In the genomic region with DNA sequence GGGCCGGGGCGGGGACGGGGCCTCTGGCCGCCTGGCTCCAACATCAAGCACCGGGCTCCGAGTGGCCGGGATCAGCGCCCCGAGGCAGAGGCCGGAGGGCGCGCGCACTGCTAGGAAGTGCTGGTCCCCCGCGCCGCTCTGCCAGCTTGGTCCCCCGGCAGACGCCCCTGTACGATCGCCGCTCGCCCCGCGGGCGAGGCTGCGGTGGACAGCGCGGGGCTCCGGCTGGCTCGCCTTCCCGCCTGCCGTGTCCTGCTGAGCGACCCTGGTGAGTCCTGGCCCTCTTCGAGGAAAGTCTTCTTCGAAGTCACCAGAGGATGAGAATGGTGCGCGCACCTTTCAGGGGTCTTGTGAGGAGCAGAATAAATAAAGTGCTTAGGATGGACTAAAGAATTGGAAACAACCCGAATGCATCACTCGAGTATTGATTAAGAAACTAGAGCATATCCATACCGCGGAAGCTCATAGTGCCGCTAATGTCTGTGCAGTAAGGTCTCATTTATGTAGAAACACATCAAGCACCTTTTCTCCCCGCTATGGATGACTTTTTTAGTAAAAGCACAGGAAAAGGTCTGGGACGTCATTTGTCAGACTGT, we compare ENCODE assay signal across 8 cellular contexts. TPM values are rescaled to one million over a fixed set of nuclear protein-coding genes. Genes with fewer than 3 reads are reported as not detected.
A peak's percentile ranks its signal among the peaks of the same experiment; 100 is the strongest.
DNase-seq lines count a peak whose midpoint lies in the region; ATAC-seq and TF ChIP-seq lines count a peak whose summit lies in the region.

No MANE protein-coding gene starts in this region.

- peak in 1 of 4 donors; percentile 1 for TF ChIP-seq POLR2A in upper lobe of left lung (IDR thresholded peaks at IDR 0.05)

- no peak for DNase-seq in GM12864 (ENCODE audit: low read depth)
- DNase-seq in astrocyte of the spinal cord (ENCODE audit: low read depth, low spot score), result peak; percentile 19
- DNase-seq in lung (ENCODE audit: low spot score), result no peak
- DNase-seq in upper lobe of left lung, result peak in 1 of 2 donors; percentile 95
- no peak for DNase-seq in NCI-H1694 treated with DMSO at 0.1 percent for 48 hours (lab: John Stamatoyannopoulos, UW)

- peak; percentile 4 for ATAC-seq in HG03175 (IDR thresholded peaks at IDR 0.05; ENCODE audit: unreplicated experiment)
- ATAC-seq in lung (ENCODE audit: insufficient read depth, low FRiP score), result no peak
- no peak for ATAC-seq in upper lobe of left lung (ENCODE audit: low FRiP score in 2 of 2)
- ATAC-seq in GM19467 (IDR thresholded peaks at IDR 0.05; ENCODE audit: unreplicated experiment), result no peak
- ATAC-seq in GM21723 (IDR thresholded peaks at IDR 0.05; ENCODE audit: unreplicated experiment), result no peak

- H3K4me1 ChIP-seq in lung (ENCODE audit: control insufficient read depth in 2 of 2, insufficient read depth in 2 of 2, low read length in 2 of 2), result peaks cover 3 to 5% of the 10 kb centered on the region in 2 donors
- peaks cover 17 to 26% (median 22%) of the 10 kb centered on the region in 4 donors for H3K4me1 ChIP-seq in upper lobe of left lung

- H3K4me3 ChIP-seq in GM12864 (ENCODE audit: low read depth, low read length) (peak overlapping the region; percentile 88), astrocyte of the spinal cord (ENCODE audit: low read depth, low read length) (peak overlapping the region; percentile 100), lung (peak overlapping the region; percentile 91), upper lobe of left lung (peak overlapping the region; percentile 70 to 86 (median 82))

- H3K27ac ChIP-seq in lung (ENCODE audit: low read depth in 1 of 2, low read length in 1 of 2), result peak overlapping the region; percentile 83 to 90
- peak overlapping the region; percentile 89 to 98 (median 94) for H3K27ac ChIP-seq in upper lobe of left lung

- no peaks in the 10 kb centered on the region for H3K9me3 ChIP-seq in lung (ENCODE audit: control insufficient read depth in 2 of 2, insufficient read depth in 1 of 2, low read length in 1 of 2)
- H3K9me3 ChIP-seq in upper lobe of left lung, result no peaks in the 10 kb centered on the region

- H3K27me3 ChIP-seq in lung (ENCODE audit: control insufficient read depth, insufficient read depth), result no peaks in the 10 kb centered on the region
- H3K27me3 ChIP-seq in upper lobe of left lung, result no peaks in the 10 kb centered on the region

- in situ Hi-C loops in astrocyte of the spinal cord (cut with HindIII; ENCODE audit: low sequenced_read_pairs), result no loop called here

- no peak for TF ChIP-seq EP300 in upper lobe of left lung (IDR thresholded peaks at IDR 0.05)

- TF ChIP-seq CTCF in GM12864 (IDR thresholded peaks at IDR 0.05; ENCODE audit: low read depth, low read length, missing control alignments) (no peak), astrocyte of the spinal cord (IDR thresholded peaks at IDR 0.05; ENCODE audit: low read depth, low read length) (no peak), lung (IDR thresholded peaks at IDR 0.05; ENCODE audit: control extremely low read depth, extremely low read depth) (no peak), upper lobe of left lung (IDR thresholded peaks at IDR 0.05) (no peak)

- H3K36me3 ChIP-seq in lung (ENCODE audit: control insufficient read depth in 2 of 2, insufficient read depth in 2 of 2, low read length in 2 of 2), result peaks cover 0 to 21% of the 10 kb centered on the region in 2 donors
- H3K36me3 ChIP-seq in upper lobe of left lung, result peaks cover 2 to 33% (median 10%) of the 10 kb centered on the region in 4 donors

- WGBS in lung, 2 donors, result 0 to 1% methylated on average over 21 to 44 of the region's 44 CpGs
- WGBS in upper lobe of left lung, 2 donors, result 0 to 1% methylated on average over 19 to 39 of the region's 44 CpGs

RNA-seq across cellular contexts. Expression of gene ZNF213, which starts 0.4 kb away (rescaled TPM):
- total RNA-seq in lung (10 to 100 TPM; 12.8 to 13.1 TPM), upper lobe of left lung (10 to 100 TPM in 4 of 6 donors, 1 to 10 TPM in 2; 4.2 to 20.3 (median 11.6) TPM)
- 10 to 100 TPM in 1 of 2 donors, 1 to 10 TPM in 1; 7.8 to 10.3 TPM for polyA plus RNA-seq in lung

RNA-seq across cellular contexts. Expression of gene ZNF205, which starts 22.8 kb away (rescaled TPM):
- 10 to 100 TPM in 1 of 2 donors, 1 to 10 TPM in 1; 9.8 to 12.7 TPM for total RNA-seq in lung
- 10 to 100 TPM; 10.2 to 33.0 TPM for polyA plus RNA-seq in lung
- 10 to 100 TPM; 13.8 to 25.2 (median 16.8) TPM for total RNA-seq in upper lobe of left lung

RNA-seq across cellular contexts. Expression of gene ZSCAN10, which starts 36.1 kb away (rescaled TPM):
- under 1 TPM in 1 of 2 donors, not detected in 1; 0.21 TPM for total RNA-seq in lung
- polyA plus RNA-seq in lung, result under 1 TPM in 1 of 2 donors, not detected in 1; 0.02 TPM
- total RNA-seq in upper lobe of left lung, result 1 to 10 TPM in 1 of 6 donors, under 1 TPM in 3, not detected in 2; 0.17 to 1.0 (median 0.28) TPM

RNA-seq across cellular contexts. Expression of gene OR1F1, which starts 52.8 kb away (rescaled TPM):
- not detected for total RNA-seq in lung
- polyA plus RNA-seq in lung, result not detected
- total RNA-seq in upper lobe of left lung, result not detected
